ENCODE assay signal across 17 cellular contexts in the genomic region with DNA sequence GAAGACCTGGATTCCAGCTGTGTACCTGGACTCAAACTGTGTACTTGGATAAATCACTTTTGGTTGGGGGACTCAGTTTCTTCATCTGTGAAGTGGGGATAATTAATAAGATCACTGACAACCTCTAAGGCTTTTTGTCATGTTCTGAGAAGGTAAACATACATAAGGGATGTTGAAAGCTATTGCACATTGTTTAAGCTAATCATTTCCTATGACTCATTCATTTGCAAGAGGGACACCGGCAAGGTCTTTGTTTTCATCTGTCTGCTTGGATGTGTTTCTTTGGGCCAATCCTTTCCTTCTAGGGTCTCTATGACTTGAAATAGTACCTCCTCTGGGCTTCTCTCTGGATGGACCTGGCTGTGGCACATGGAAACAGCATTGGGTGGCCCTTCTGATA. TPM values are rescaled to one million over a fixed set of nuclear protein-coding genes. Genes with fewer than 3 reads are reported as not detected.
DNase-seq lines count a peak whose midpoint lies in the region; ATAC-seq, FAIRE-seq and TF ChIP-seq lines count a peak whose summit lies in the region.
"Had no signal": no experiment of that assay in that cellular context is flagged by ENCODE, and none has a peak within 500 bp of the region (broad histone marks: within the 10 kb centered on the region; RNA-seq: fewer than 3 reads in every experiment).

No MANE protein-coding gene starts in this region.

- intact Hi-C loops in HepG2 (cut with micrococcal nuclease; ENCODE audit: unreplicated experiment) (no loop called here), right lobe of liver (cut with DNase I) (no loop called here)

- FAIRE-seq in HepG2 (lab: Jason Lieb, UNC): no peak
- FAIRE-seq: G401.6 had no signal

- H3K27me3 ChIP-seq in HepG2 (ENCODE audit: control insufficient read depth in 1 of 2, insufficient read depth in 2 of 2, low read length in 2 of 2) (peaks cover 6 to 7% of the 10 kb centered on the region in 2 experiments; a peak in 4 of 5 replicates), right lobe of liver (no peaks in the 10 kb centered on the region), BE2C (peaks cover 4% of the 10 kb centered on the region; the same call in 1 of the 2 replicates), tibial nerve (no peaks in the 10 kb centered on the region)

- TF ChIP-seq RAD21 in HepG2 (CRISPR knock-in tag; IDR thresholded peaks at IDR 0.05): no peak

- no peak overlapping the region for H3K4me2 ChIP-seq in HepG2 (ENCODE audit: low read depth, low read length)
- H3K4me2 ChIP-seq: A549, GM23338 had no signal

- BruUV-seq in HepG2 (replicated peaks; lab: Mats Ljungman, UMichigan): no TSS peak

- in situ Hi-C loops in HepG2 (cut with HindIII; ENCODE audit: extremely low pct_ligation_motif_present, low pct_unique_long_range_greater_than_20kb): no loop called here

- H4K20me1 ChIP-seq in HepG2 (ENCODE audit: insufficient read depth, low read length): no peaks in the 10 kb centered on the region

- H3K9ac ChIP-seq in HepG2 (ENCODE audit: insufficient read depth, low read depth, low read length): no peak overlapping the region

- TF ChIP-seq CTCF in HepG2 (CRISPR knock-in tag; IDR thresholded peaks at IDR 0.05) (no peak), right lobe of liver (IDR thresholded peaks at IDR 0.05) (no peak), foreskin fibroblast (IDR thresholded peaks at IDR 0.05; ENCODE audit: low read depth, low read length) (no peak), BE2C (IDR thresholded peaks at IDR 0.05; ENCODE audit: low read depth, low read length) (no peak), tibial nerve (IDR thresholded peaks at IDR 0.05) (no peak)

- H3K4me1 ChIP-seq in HepG2 (ENCODE audit: insufficient read depth, low read length) (no peaks in the 10 kb centered on the region), right lobe of liver (no peaks in the 10 kb centered on the region), BE2C (no peaks in the 10 kb centered on the region), tibial nerve (no peaks in the 10 kb centered on the region)
- H3K4me1 ChIP-seq: A549 had no signal

- no peak for TF ChIP-seq POLR2A in HepG2 (IDR thresholded peaks at IDR 0.05; ENCODE audit: insufficient read depth in 1 of 2, low read depth in 2 of 2, low read length in 2 of 2)
- no peak for TF ChIP-seq POLR2A in right lobe of liver (IDR thresholded peaks at IDR 0.05)
- no peak for TF ChIP-seq POLR2A in tibial nerve (IDR thresholded peaks at IDR 0.05)

- no peak overlapping the region for H2AFZ ChIP-seq in HepG2 (ENCODE audit: low read length)
- H2AFZ ChIP-seq: GM23338 had no signal

- H3K36me3 ChIP-seq in HepG2 (replicated peaks in 1 of 2; ENCODE audit: control insufficient read depth in 1 of 2, insufficient read depth in 2 of 2, low read length in 2 of 2) (no peaks in the 10 kb centered on the region), right lobe of liver (no peaks in the 10 kb centered on the region), BE2C (no peaks in the 10 kb centered on the region), tibial nerve (no peaks in the 10 kb centered on the region)

- POLR2A ChIA-PET in HepG2 (lab: Yijun Ruan, JAX): no interaction called here

- WGBS in HepG2 (ENCODE audit: low lambda C conversion rate): 7% methylated on average over 1 of the region's 1 CpG
- 75% methylated on average over 1 of the region's 1 CpG for WGBS in right lobe of liver (ENCODE audit: insufficient coverage, low coverage, low lambda C conversion rate, missing lambda C conversion rate)
- 92 to 95% methylated on average over 1 of the region's 1 CpG for WGBS in tibial nerve, 2 donors

- no peak overlapping the region for H3K4me3 ChIP-seq in HepG2 (replicated peaks in 1 of 3; ENCODE audit: insufficient read depth in 1 of 3, low read depth in 2 of 3, low read length in 3 of 3)
- H3K4me3 ChIP-seq in right lobe of liver: no peak overlapping the region
- no peak overlapping the region for H3K4me3 ChIP-seq in foreskin fibroblast (ENCODE audit: low read depth in 1 of 2, low read length in 2 of 2)
- H3K4me3 ChIP-seq in BE2C (ENCODE audit: low read depth, low read length): no peak overlapping the region
- H3K4me3 ChIP-seq in tibial nerve: no peak overlapping the region
- H3K4me3 ChIP-seq: A549, GM23338 had no signal

- CTCF ChIA-PET in HepG2 (lab: Yijun Ruan, JAX; ENCODE audit: low intra/inter-chr PET ratio, low total read pairs): no interaction called here

- no peak for DNase-seq in HepG2 (ENCODE audit: low spot score)
- DNase-seq in right lobe of liver: no peak
- peak; percentile 1 for DNase-seq in amniotic epithelial cell (ENCODE audit: low read depth)
- DNase-seq in foreskin fibroblast: peak; percentile 10 to 17
- no peak for DNase-seq in BE2C
- no peak for DNase-seq in tibial nerve (ENCODE audit: low spot score in 2 of 2)
- DNase-seq in activated CD4-positive, alpha-beta T cell treated with anti-CD3 and anti-CD28 coated beads for 1 hour: no peak
- DNase-seq: C1 segment of cervical spinal cord; DMS79 treated with DMSO at 0.1 percent for 48 hours; MV-4-11; NCI-H1417; NCI-H187 treated with DMSO at 0.1 percent for 48 hours; NCI-H526 treated with DMSO at 0.1 percent for 48 hours; NK-92 treated with Interleukin-12 subunit alpha and Interleukin-12 subunit beta, amount 100 ng/mL, for 24 hours had no signal

- TF ChIP-seq EP300 in HepG2 (IDR thresholded peaks at IDR 0.05; ENCODE audit: low read depth in 2 of 2, low read length in 2 of 2) (no peak), HepG2 (CRISPR knock-in tag; IDR thresholded peaks at IDR 0.05; ENCODE audit: borderline replicate concordance) (no peak), tibial nerve (IDR thresholded peaks at IDR 0.05) (no peak)

- no peaks in the 10 kb centered on the region for H3K79me2 ChIP-seq in HepG2 (ENCODE audit: insufficient read depth, low read length)

- ATAC-seq in HepG2: no peak
- no peak for ATAC-seq in right lobe of liver
- ATAC-seq: A549, GM23338 had no signal

- H3K27ac ChIP-seq in HepG2 (ENCODE audit: extremely low read length, insufficient read depth, low read length): no peak overlapping the region
- H3K27ac ChIP-seq in right lobe of liver: no peak overlapping the region
- H3K27ac ChIP-seq in tibial nerve: no peak overlapping the region
- H3K27ac ChIP-seq: A549 had no signal

- H3K9me3 ChIP-seq in HepG2 (ENCODE audit: low read length) (peaks cover 33% of the 10 kb centered on the region), right lobe of liver (no peaks in the 10 kb centered on the region), BE2C (no peaks in the 10 kb centered on the region), tibial nerve (peaks cover 0 to 47% (median 0%) of the 10 kb centered on the region in 4 donors)

TF ChIP-seq in HepG2, 621 proteins besides CTCF, POLR2A, EP300 and RAD21:
- 0 out of 2 replicates have a peak, but pooled peaks have one; percentile 19 for TF ChIP-seq FOSL2 (CRISPR knock-in tag; IDR thresholded peaks at IDR 0.05)
- TF ChIP-seq FIP1L1 (IDR thresholded peaks at IDR 0.05; ENCODE audit: borderline replicate concordance, insufficient read depth, low read depth, low read length): no peak
- TF ChIP-seq ZBTB38 (CRISPR knock-in tag; IDR thresholded peaks at IDR 0.05): no peak
- peak; percentile 35; the same call in 1 of the 2 replicates for TF ChIP-seq ZNF629 (CRISPR knock-in tag; conservative IDR thresholded peaks at IDR 0.05)

RNA-seq across cellular contexts. Expression of a gene that starts 6.8 kb away (rescaled TPM):
- not detected in 2 replicates for total RNA-seq in HepG2 (2016; rRNA removed; fragmentation: Illumina TruSeq; extraction: Trizol)
- not detected in 2 replicates for total RNA-seq in HepG2 (2016; cell fraction: cytosol; rRNA removed; fragmentation: Illumina TruSeq; extraction: Trizol; ENCODE audit: low read depth)
- not detected in 2 replicates for total RNA-seq in HepG2 (2016; cell fraction: insoluble cytoplasmic fraction; rRNA removed; fragmentation: Illumina TruSeq; extraction: Trizol)
- total RNA-seq in HepG2 (2016; cell fraction: membrane; rRNA removed; fragmentation: Illumina TruSeq; extraction: Trizol): not detected in 2 replicates
- not detected in 2 replicates for total RNA-seq in HepG2 (2016; cell fraction: nucleus; rRNA removed; fragmentation: Illumina TruSeq; extraction: Trizol)
- not detected in 2 replicates for polyA plus RNA-seq in HepG2 (2011; rRNA removed)
- polyA plus RNA-seq in HepG2 (2011; cell fraction: cytosol; rRNA removed): not detected in 2 replicates
- polyA plus RNA-seq in HepG2 (2011; cell fraction: nucleus; rRNA removed): not detected in 2 replicates
- polyA plus RNA-seq in HepG2 (2012): not detected in 2 replicates
- not detected in 2 replicates for polyA plus RNA-seq in HepG2 (2016; cell fraction: cytosol; fragmentation: Illumina TruSeq; extraction: Trizol; ENCODE audit: low read depth)
- polyA plus RNA-seq in HepG2 (2016; cell fraction: insoluble cytoplasmic fraction; fragmentation: Illumina TruSeq; extraction: Trizol; ENCODE audit: low read depth): not detected in 2 replicates
- polyA plus RNA-seq in HepG2 (2016; cell fraction: membrane; fragmentation: Illumina TruSeq; extraction: Trizol; ENCODE audit: low read depth): not detected in 2 replicates
- not detected in 2 replicates for polyA plus RNA-seq in HepG2 (2016; cell fraction: nucleus; fragmentation: Illumina TruSeq; extraction: Trizol; ENCODE audit: insufficient read depth, low read depth)
- polyA minus RNA-seq in HepG2 (2011; rRNA and poly(A)+ RNA removed; ENCODE audit: low replicate concordance): not detected in 2 replicates
- polyA minus RNA-seq in HepG2 (2011; cell fraction: cytosol; rRNA and poly(A)+ RNA removed): not detected in 2 replicates
- polyA minus RNA-seq in HepG2 (2011; cell fraction: nucleus; rRNA and poly(A)+ RNA removed): not detected in 2 replicates
- not detected for total RNA-seq in right lobe of liver
- polyA plus RNA-seq in BE2C (2012; ENCODE audit: insufficient read depth, insufficient read length, low read depth): not detected
- total RNA-seq in tibial nerve: not detected
- polyA plus RNA-seq: A549 had no signal

Comparison
In these comparisons a context has a peak if more than half of its experiments do, and no peak if none do; other contexts are left out.
1. DNase-seq: peak in amniotic epithelial cell (single experiment) and foreskin fibroblast (2 of 2); none in HepG2 (single experiment), right lobe of liver (0 of 3), BE2C (single experiment), tibial nerve (0 of 2) and activated CD4-positive, alpha-beta T cell treated with anti-CD3 and anti-CD28 coated beads for 1 hour (single experiment).